Comparison of ENCODE assay signal across 15 cellular contexts in the genomic region with DNA sequence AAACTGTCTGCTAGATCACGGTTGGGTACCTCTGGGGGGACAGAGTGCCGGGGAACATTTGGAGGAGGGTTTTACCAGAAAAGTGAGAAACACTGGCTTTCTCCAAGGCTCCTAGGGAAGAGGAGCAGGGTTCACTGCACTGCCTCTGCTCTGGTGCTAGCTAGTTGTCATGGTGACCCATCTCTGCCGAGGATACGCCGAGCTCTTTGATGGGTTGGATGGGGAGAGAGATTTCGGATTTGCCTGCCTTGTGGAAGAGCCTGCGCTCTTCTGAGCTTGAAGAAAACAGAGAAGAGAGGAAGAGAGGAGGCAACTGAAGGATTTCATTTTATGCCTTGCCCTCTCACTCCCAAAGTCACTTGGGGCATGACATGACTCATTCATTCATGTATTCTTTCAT.
"Had no signal": no experiment of that assay in that cellular context is flagged by ENCODE, and none has a peak within 500 bp of the region (broad histone marks: within the 10 kb centered on the region; RNA-seq: fewer than 3 reads in every experiment).

No MANE protein-coding gene starts in this region.

- ATAC-seq: activated CD4-positive, alpha-beta T cell treated with anti-CD3 and anti-CD28 coated beads for 36 hours; activated CD8-positive, alpha-beta T cell treated with anti-CD3 and anti-CD28 coated beads for 36 hours; left lobe of liver; T-cell had no signal

- H3K27me3 ChIP-seq: sigmoid colon, suprapubic skin had no signal

- H3K27ac ChIP-seq: epithelial cell of prostate, VCaP had no signal

- DNase-seq: activated CD4-positive, alpha-beta T cell treated with anti-CD3 and anti-CD28 coated beads for 36 hours; activated CD8-positive, alpha-beta memory T cell treated with anti-CD3 and anti-CD28 coated beads, Interleukin-2, amount 50 U/mL, for 48 hours; activated CD8-positive, alpha-beta T cell treated with anti-CD3 and anti-CD28 coated beads for 36 hours; activated naive CD8-positive, alpha-beta T cell treated with anti-CD3 and anti-CD28 coated beads, Interleukin-2, amount 10 ng/mL, durations not matched to agents 7 days and 5 days; cortex of kidney; effector memory CD4-positive, alpha-beta T cell; immature natural killer cell; sigmoid colon; stimulated activated CD4-positive, alpha-beta T cell treated with anti-CD3 and anti-CD28 coated beads, Interleukin-2, amount 100 ng/mL, for 48 hours; stimulated activated naive CD4-positive, alpha-beta T cell treated with Interleukin-2 at 50 U/mL for 16 hours; T-cell had no signal

- H3K4me3 ChIP-seq: sigmoid colon, suprapubic skin had no signal

- H3K9me3 ChIP-seq: sigmoid colon, suprapubic skin had no signal
